14 cellular contexts compared by ENCODE assay signal in the genomic region with DNA sequence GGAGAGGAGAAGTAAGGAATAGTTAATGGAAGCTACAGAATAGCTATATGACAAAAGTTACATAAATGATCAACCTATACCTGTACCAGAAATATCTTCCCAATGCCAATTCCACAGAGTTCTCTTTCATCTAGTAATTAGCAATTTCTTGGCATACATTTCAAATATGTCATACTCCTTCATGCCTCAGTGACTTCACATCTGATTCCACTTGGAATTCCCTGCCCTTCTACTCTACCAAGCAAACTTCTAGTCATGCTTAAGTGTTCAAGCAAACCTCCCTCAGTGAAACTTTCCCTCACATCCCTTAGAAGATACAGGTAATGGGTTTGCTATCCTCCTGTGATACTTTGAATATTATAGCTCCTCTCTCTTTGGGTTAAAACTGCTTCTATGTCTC.
"Had no signal": no experiment of that assay in that cellular context is flagged by ENCODE, and none has a peak within 500 bp of the region (broad histone marks: within the 10 kb centered on the region; RNA-seq: fewer than 3 reads in every experiment).

No MANE protein-coding gene starts in this region.

- H3K9me3 ChIP-seq: esophagus muscularis mucosa, right lobe of liver, tibial artery, uterus had no signal

- H3K4me1 ChIP-seq: right lobe of liver, uterus had no signal

- H3K36me3 ChIP-seq: esophagus muscularis mucosa, right lobe of liver, tibial artery, uterus had no signal

- H3K4me3 ChIP-seq: esophagus muscularis mucosa, right lobe of liver, tibial artery, uterus had no signal

- DNase-seq: activated CD4-positive, alpha-beta T cell treated with anti-CD3 and anti-CD28 coated beads for 1 hour; activated CD4-positive, alpha-beta T cell treated with anti-CD3 and anti-CD28 coated beads, Interleukin-2, amount 50 U/mL, for 48 hours; activated CD8-positive, alpha-beta memory T cell treated with anti-CD3 and anti-CD28 coated beads, Interleukin-2, amount 10 ng/mL, durations not matched to agents 7 days and 5 days; activated effector memory CD4-positive, alpha-beta T cell treated with Interleukin-2 at 50 U/mL for 16 hours; activated T-cell treated with anti-CD3 and anti-CD28 coated beads, Interleukin-2, amount 50 U/mL, for 24 hours; amniotic stem cell; endodermal cell; left cardiac atrium; naive thymus-derived CD4-positive, alpha-beta T cell; right lobe of liver; T-helper 9 cell; tibial artery; uterus had no signal

- H3K27me3 ChIP-seq: esophagus muscularis mucosa, right lobe of liver, tibial artery, uterus had no signal

- H3K27ac ChIP-seq: right lobe of liver, tibial artery, uterus had no signal
